31 cellular contexts compared by ENCODE assay signal in genomic region chr18:10365901-10366300, GRCh38.
"Had no signal": no experiment of that assay in that cellular context is flagged by ENCODE, and none has a peak within 500 bp of the region (broad histone marks: within the 10 kb centered on the region; RNA-seq: fewer than 3 reads in every experiment).

No MANE protein-coding gene starts in this region.

- H3K27ac ChIP-seq: adrenal gland, cardiac muscle cell, colonic mucosa, gastroesophageal sphincter, heart right ventricle, WERI-Rb-1 had no signal

- H3K4me3 ChIP-seq: adrenal gland, breast epithelium, cardiac muscle cell, colonic mucosa, esophagus squamous epithelium, gastroesophageal sphincter, heart right ventricle had no signal

- H3K9me3 ChIP-seq: colonic mucosa had no signal

- ATAC-seq: activated CD4-positive, CD25-positive, alpha-beta regulatory T cell treated with anti-CD3 and anti-CD28 coated beads, Interleukin-2, amount 50 U/mL, for 24 hours; activated CD8-positive, alpha-beta T cell treated with anti-CD3 and anti-CD28 coated beads for 36 hours; activated naive CD8-positive, alpha-beta T cell treated with anti-CD3 and anti-CD28 coated beads, Interleukin-2, amount 50 U/mL, for 24 hours; gastroesophageal sphincter; heart right ventricle; T-helper 17 cell had no signal

- DNase-seq: activated B cell treated with CpG ODN at 0.5 μM for 24 hours; activated CD4-positive, alpha-beta T cell treated with anti-CD3 and anti-CD28 coated beads for 48 hours; activated CD4-positive, alpha-beta T cell treated with anti-CD3 and anti-CD28 coated beads, Interleukin-2, amount 50 U/mL, for 1 hour; activated CD4-positive, alpha-beta T cell treated with anti-CD3 and anti-CD28 coated beads, Interleukin-2, amount 50 U/mL, for 48 hours; activated CD8-positive, alpha-beta memory T cell treated with anti-CD3 and anti-CD28 coated beads for 24 hours; activated CD8-positive, alpha-beta T cell treated with anti-CD3 and anti-CD28 coated beads for 36 hours; activated effector memory CD4-positive, alpha-beta T cell treated with anti-CD3 and anti-CD28 coated beads, Interleukin-2, amount 50 U/mL, for 16 hours; activated naive CD4-positive, alpha-beta T cell treated with anti-CD3 and anti-CD28 coated beads for 36 hours; activated naive CD8-positive, alpha-beta T cell treated with anti-CD3 and anti-CD28 coated beads for 36 hours; activated naive CD8-positive, alpha-beta T cell treated with anti-CD3 and anti-CD28 coated beads, Interleukin-2, amount 50 U/mL, for 24 hours; activated T-cell treated with anti-CD3 and anti-CD28 coated beads, Interleukin-2, amount 50 U/mL, for 1 hour; activated T-cell treated with anti-CD3 and anti-CD28 coated beads, Interleukin-2, amount 50 U/mL, for 48 hours; adrenal gland; amygdala; aorta; central memory CD4-positive, alpha-beta T cell; cerebellar nuclear complex; colonic mucosa; effector CD8-positive, alpha-beta T cell; esophagus squamous epithelium; foreskin melanocyte; heart right ventricle; hippocampal formation; T-helper 1 cell; T-helper 17 cell; T1000; WERI-Rb-1 had no signal

- H3K4me1 ChIP-seq: adrenal gland, breast epithelium, colonic mucosa, gastroesophageal sphincter, heart right ventricle had no signal

- H3K36me3 ChIP-seq: adrenal gland, breast epithelium, cardiac muscle cell, colonic mucosa, esophagus squamous epithelium, gastroesophageal sphincter, heart right ventricle, WERI-Rb-1 had no signal

- H3K27me3 ChIP-seq: adrenal gland, breast epithelium, cardiac muscle cell, colonic mucosa, esophagus squamous epithelium, gastroesophageal sphincter, heart right ventricle had no signal
